ENCODE assay signal across 23 cellular contexts in the genomic region with DNA sequence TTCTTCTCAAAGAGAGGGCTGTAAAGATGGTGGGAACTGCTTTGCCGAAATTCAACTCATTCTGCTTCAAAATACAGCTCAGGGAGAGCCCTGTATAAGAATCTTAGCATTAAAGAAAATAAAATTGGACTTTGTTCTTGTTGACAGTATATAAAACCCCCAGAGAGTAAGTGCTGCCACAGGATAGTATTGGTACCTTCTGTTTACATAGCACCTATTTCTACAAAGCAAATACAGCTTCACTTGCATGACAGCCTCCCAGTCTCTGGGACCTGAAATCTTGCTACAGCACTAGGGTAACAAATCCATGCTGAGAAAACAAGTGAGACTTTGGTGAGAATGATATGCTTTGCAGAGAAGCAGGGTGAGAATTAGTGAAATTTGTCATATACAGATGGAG.
"Had no signal": no experiment of that assay in that cellular context is flagged by ENCODE, and none has a peak within 500 bp of the region (broad histone marks: within the 10 kb centered on the region; RNA-seq: fewer than 3 reads in every experiment).

No MANE protein-coding gene starts in this region.

- DNase-seq: activated CD4-positive, alpha-beta T cell treated with anti-CD3 and anti-CD28 coated beads for 4 hours; activated CD8-positive, alpha-beta memory T cell treated with anti-CD3 and anti-CD28 coated beads, Interleukin-2, amount 50 U/mL, for 4 hours; activated CD8-positive, alpha-beta T cell treated with anti-CD3 and anti-CD28 coated beads for 36 hours; activated naive CD4-positive, alpha-beta T cell treated with anti-CD3 and anti-CD28 coated beads, Interleukin-2, amount 50 U/mL, for 16 hours; activated naive CD8-positive, alpha-beta T cell treated with anti-CD3 and anti-CD28 coated beads, Interleukin-2, amount 10 ng/mL, durations not matched to agents 7 days and 5 days; activated T-cell treated with anti-CD3 and anti-CD28 coated beads, Interleukin-2, amount 50 U/mL, for 72 hours; adrenal gland; anterior cingulate cortex; central memory CD4-positive, alpha-beta T cell; MG63; MV-4-11; NCI-H1092 treated with DMSO at 0.1 percent for 48 hours; NCI-H1436 treated with DMSO at 0.1 percent for 48 hours; NCI-H1930; NCI-H2107; NCI-H2171 treated with DMSO at 0.1 percent for 48 hours; NCI-H226; NCI-H774; RPMI8226; T-helper 1 cell; WERI-Rb-1 had no signal

- ATAC-seq: activated CD4-positive, CD25-positive, alpha-beta regulatory T cell treated with anti-CD3 and anti-CD28 coated beads, Interleukin-2, amount 50 U/mL, for 24 hours; activated CD8-positive, alpha-beta T cell treated with anti-CD3 and anti-CD28 coated beads for 36 hours; activated T-cell treated with anti-CD3 and anti-CD28 coated beads, Interleukin-2, amount 50 U/mL, for 72 hours; Right ventricle myocardium inferior had no signal
